ENCODE assay signal across 25 cellular contexts in genomic region chr5:155056644-155057269, GRCh38. TPM values are rescaled to one million over a fixed set of nuclear protein-coding genes. Genes with fewer than 3 reads are reported as not detected.
DNase-seq lines count a peak whose midpoint lies in the region; ATAC-seq, FAIRE-seq and TF ChIP-seq lines count a peak whose summit lies in the region.
"Had no signal": no experiment of that assay in that cellular context is flagged by ENCODE, and none has a peak within 500 bp of the region (broad histone marks: within the 10 kb centered on the region; RNA-seq: fewer than 3 reads in every experiment).

No MANE protein-coding gene starts in this region.

- CTCF ChIA-PET in HEK293 (lab: Yijun Ruan, JAX) (interaction anchor here (1.0 kb wide), 1 partner anchor 61 kb away, joined by 4 read pairs; no protein-coding TSS in a partner anchor), K562 (lab: Yijun Ruan, JAX; ENCODE audit: low intra/inter-chr PET ratio) (no interaction called here)

- H2AFZ ChIP-seq in GM23338: 0 out of 2 replicates have a peak overlapping the region, but pooled peaks have one; percentile 23
- H2AFZ ChIP-seq in K562 (ENCODE audit: low read depth, low read length): no peak overlapping the region

- H3K4me3 ChIP-seq in GM23338: no peak overlapping the region
- no peak overlapping the region for H3K4me3 ChIP-seq in HEK293 (ENCODE audit: low read depth, low read length)
- no peak overlapping the region for H3K4me3 ChIP-seq in K562
- H3K4me3 ChIP-seq: GM12878, HAP-1 had no signal

- H3K27ac Mint-ChIP-seq in GM23338: no peak overlapping the region
- no peak overlapping the region for H3K27ac Mint-ChIP-seq in nephron progenitor cell
- H3K27ac Mint-ChIP-seq: CD8-positive, alpha-beta memory T cell; HFFc6 had no signal

- 0 out of 3 replicates have a peak, but pooled peaks cover 3% of the 10 kb centered on the region for H3K9me3 Mint-ChIP-seq in GM23338
- peaks cover 11% of the 10 kb centered on the region for H3K9me3 Mint-ChIP-seq in nephron progenitor cell
- H3K9me3 Mint-ChIP-seq: HFFc6 had no signal

- no peaks in the 10 kb centered on the region for H3K9me3 ChIP-seq in HEK293 (ENCODE audit: control insufficient read depth, insufficient read depth, low read depth, low read length)
- H3K9me3 ChIP-seq in K562 (replicated peaks; ENCODE audit: control insufficient read depth, insufficient read depth, low read depth, low read length): no peaks in the 10 kb centered on the region
- H3K9me3 ChIP-seq: BE2C, HAP-1 had no signal

- TF ChIP-seq POLR2A in K562 (conservative IDR thresholded peaks at IDR 0.05): no peak

- no peak for TF ChIP-seq EP300 in K562 (IDR thresholded peaks at IDR 0.05; ENCODE audit: low read length)

- 0 out of 2 replicates have a peak, but pooled peaks cover 4% of the 10 kb centered on the region for H3K9me2 ChIP-seq in GM23338 (ENCODE audit: insufficient read depth)

- no peak overlapping the region for H3K27ac ChIP-seq in GM23338 (ENCODE audit: low read depth)
- H3K27ac ChIP-seq in HEK293 (ENCODE audit: extremely low read depth, low read depth, low read length): no peak overlapping the region
- no peak overlapping the region for H3K27ac ChIP-seq in K562 (ENCODE audit: extremely low read depth, low read depth, low read length)

- WGBS in K562 (ENCODE audit: insufficient coverage, low coverage, missing lambda C conversion rate): 0% methylated on average over 8 of the region's 8 CpGs

- H3K27me3 Mint-ChIP-seq in GM23338 (ENCODE audit: insufficient read depth, low read depth, poor library complexity) (no peaks in the 10 kb centered on the region), nephron progenitor cell (ENCODE audit: low read depth, poor library complexity) (peaks cover 75% of the 10 kb centered on the region)
- H3K27me3 Mint-ChIP-seq: CD4-positive, CD25-positive, alpha-beta regulatory T cell had no signal

- ATAC-seq in GM23338 (no peak), K562 (no peak), GM18873 (IDR thresholded peaks at IDR 0.05; ENCODE audit: low FRiP score, unreplicated experiment) (no peak), GM18519 (IDR thresholded peaks at IDR 0.05; ENCODE audit: low FRiP score, unreplicated experiment) (no peak)
- ATAC-seq: GM12878 had no signal

- H4K20me1 ChIP-seq in GM23338 (replicated peaks; ENCODE audit: insufficient read depth) (no peaks in the 10 kb centered on the region), K562 (replicated peaks; ENCODE audit: control insufficient read depth, insufficient read depth, low read length) (no peaks in the 10 kb centered on the region)

- no peaks in the 10 kb centered on the region for H3K36me3 Mint-ChIP-seq in GM23338 (ENCODE audit: low read depth)
- no peaks in the 10 kb centered on the region for H3K36me3 Mint-ChIP-seq in nephron progenitor cell (ENCODE audit: low read depth)
- H3K36me3 Mint-ChIP-seq: CD4-positive, CD25-positive, alpha-beta regulatory T cell; CD8-positive, alpha-beta memory T cell had no signal

- no peak for DNase-seq in GM23338 (ENCODE audit: low spot score)
- DNase-seq in K562 (ENCODE audit: extremely low read depth in 1 of 4, low spot score in 3 of 4): no peak
- peak; percentile 19 for DNase-seq in nephron progenitor cell
- DNase-seq in NCI-H2029 treated with DMSO at 0.1 percent for 48 hours (lab: John Stamatoyannopoulos, UW): no peak
- DNase-seq: ACHN; BE2C; C1 segment of cervical spinal cord; CD4-positive, CD25-positive, alpha-beta regulatory T cell; CD8-positive, alpha-beta memory T cell; COR-L47; DMS 273 treated with DMSO at 0.1 percent for 48 hours; DMS53; DND-41; EL; GOT3; HFFc6; IMR-90; KBM-7 had no signal

- in situ Hi-C loops in K562 (cut with MboI): no loop called here

- H3F3A ChIP-seq in GM23338 (replicated peaks; ENCODE audit: low read depth): no peaks in the 10 kb centered on the region

- intact Hi-C loops in K562 (cut with micrococcal nuclease): no loop called here

- H3K9ac ChIP-seq in K562 (ENCODE audit: insufficient read depth in 1 of 2, low read depth in 2 of 2, low read length in 2 of 2): no peak overlapping the region

- H3K79me2 ChIP-seq in GM23338 (replicated peaks; ENCODE audit: insufficient read depth) (no peaks in the 10 kb centered on the region), K562 (ENCODE audit: control insufficient read depth, insufficient read depth, low read length) (no peaks in the 10 kb centered on the region)

- H3K27me3 ChIP-seq in GM23338 (ENCODE audit: insufficient read depth) (no peaks in the 10 kb centered on the region), K562 (ENCODE audit: control insufficient read depth in 2 of 2, insufficient read depth in 2 of 2, low read length in 2 of 2) (peaks cover 0 to 2% of the 10 kb centered on the region in 2 experiments; a peak in 1 of 5 replicates)
- H3K27me3 ChIP-seq: BE2C had no signal

- H3K9me1 ChIP-seq in K562 (ENCODE audit: control insufficient read depth, insufficient read depth, low read length): no peaks in the 10 kb centered on the region

- POLR2A ChIA-PET in HEK293 (lab: Yijun Ruan, JAX) (no interaction called here), K562 (lab: Yijun Ruan, JAX) (no interaction called here)

- TF ChIP-seq RAD21 in K562 (CRISPR knock-in tag; conservative IDR thresholded peaks at IDR 0.05 in 1 of 2, IDR thresholded peaks at IDR 0.05 in 1 of 2): no peak

- BruUV-seq in K562 (replicated peaks; lab: Mats Ljungman, UMichigan): no TSS peak

- H3K4me1 ChIP-seq in GM23338 (ENCODE audit: insufficient read depth) (peaks cover 24% of the 10 kb centered on the region), HEK293 (ENCODE audit: control insufficient read depth, insufficient read depth, low read length) (peaks cover 14% of the 10 kb centered on the region), K562 (replicated peaks in 1 of 2; ENCODE audit: control insufficient read depth in 2 of 2, insufficient read depth in 2 of 2, low read length in 2 of 2) (no peaks in the 10 kb centered on the region)
- H3K4me1 ChIP-seq: BE2C, HAP-1 had no signal

- H3K4me3 Mint-ChIP-seq in GM23338: no peak overlapping the region
- H3K4me3 Mint-ChIP-seq in nephron progenitor cell: no peak overlapping the region
- H3K4me3 Mint-ChIP-seq: CD4-positive, CD25-positive, alpha-beta regulatory T cell; CD8-positive, alpha-beta memory T cell; HFFc6 had no signal

- H3K36me3 ChIP-seq in GM23338 (ENCODE audit: insufficient read depth): no peaks in the 10 kb centered on the region
- no peaks in the 10 kb centered on the region for H3K36me3 ChIP-seq in HEK293 (ENCODE audit: control insufficient read depth in 2 of 2, insufficient read depth in 1 of 2, low read length in 2 of 2)
- no peaks in the 10 kb centered on the region for H3K36me3 ChIP-seq in K562 (ENCODE audit: control insufficient read depth, insufficient read depth, low read length)
- H3K36me3 ChIP-seq: BE2C, HAP-1 had no signal

- peaks cover 23% of the 10 kb centered on the region for H3K4me1 Mint-ChIP-seq in GM23338
- peaks cover 44% of the 10 kb centered on the region for H3K4me1 Mint-ChIP-seq in nephron progenitor cell
- H3K4me1 Mint-ChIP-seq: CD4-positive, CD25-positive, alpha-beta regulatory T cell; CD8-positive, alpha-beta memory T cell had no signal

- no peak for FAIRE-seq in K562 (lab: Jason Lieb, UNC)
- FAIRE-seq: A204.1, GM12878, HTR-8/SVneo had no signal

- TF ChIP-seq CTCF in GM23338 (conservative IDR thresholded peaks at IDR 0.05; ENCODE audit: low read depth in 2 of 2) (no peak), HEK293 (tag by site-specific recombination; IDR thresholded peaks at IDR 0.05) (no peak), K562 (IDR thresholded peaks at IDR 0.05 in 2 of 3, conservative IDR thresholded peaks at IDR 0.05 in 1 of 3; ENCODE audit: insufficient read depth in 2 of 3, low read depth in 1 of 3, low read length in 3 of 3) (no peak), nephron progenitor cell (IDR thresholded peaks at IDR 0.05) (no peak)

- H3K4me2 ChIP-seq in GM23338 (no peak overlapping the region), K562 (ENCODE audit: insufficient read depth, low read length) (no peak overlapping the region)

TF ChIP-seq in GM23338, 12 proteins besides CTCF, POLR2A, EP300 and RAD21 (continues in another document):
- no peak for TF ChIP-seq ZNF331 (CRISPR knock-in tag; IDR thresholded peaks at IDR 0.05; ENCODE audit: low read depth)
- no peak for TF ChIP-seq STAT1 (IDR thresholded peaks at IDR 0.05; ENCODE audit: unreplicated experiment)

TF ChIP-seq in HEK293, 187 proteins besides CTCF, POLR2A, EP300 and RAD21 (continues in another document):
- TF ChIP-seq ZBTB48 (tag by site-specific recombination; IDR thresholded peaks at IDR 0.05): no peak
- peak; percentile 94 for TF ChIP-seq ZNF341 (tag by site-specific recombination; IDR thresholded peaks at IDR 0.05; ENCODE audit: low read depth)

TF ChIP-seq in K562, 482 proteins besides CTCF, POLR2A, EP300 and RAD21 (continues in another document):
- TF ChIP-seq MEIS2 (IDR thresholded peaks at IDR 0.05; ENCODE audit: partially characterized antibody): peak; percentile 69

RNA-seq across cellular contexts. Expression of gene KIF4B, which starts 43.2 kb away (rescaled TPM):
- 0.04 TPM in 1 of 2 replicates, not detected in the other for total RNA-seq in GM23338 (2014; rRNA removed; shearing (Covaris generic))
- polyA plus RNA-seq in GM23338 (2016; fragmentation: Nextera tagmentation; extraction: Ambion mirVana): 0.07 TPM in 1 of 2 replicates, not detected in the other
- total RNA-seq in K562 (2011; cell fraction: chromatin; rRNA removed; ENCODE audit: low replicate concordance): 0.09 and 0.46 TPM in 2 replicates
- 0.13 TPM in 1 of 2 replicates, not detected in the other for total RNA-seq in K562 (2011; cell fraction: nucleolus; rRNA removed)
- total RNA-seq in K562 (2011; cell fraction: nucleoplasm; rRNA removed): 0.07 TPM in 1 of 2 replicates, not detected in the other
- total RNA-seq in K562 (2014; rRNA removed): 0.04 and 0.05 TPM in 2 replicates
- 0.06 and 0.07 TPM in 2 replicates for total RNA-seq in K562 (2014; rRNA removed; fragmentation: Illumina TruSeq; extraction: Trizol)
- total RNA-seq in K562 (2015; rRNA removed; fragmentation: Illumina TruSeq; extraction: Trizol): 0.07 and 0.08 TPM in 2 replicates
- total RNA-seq in K562 (2021): 0.07 TPM in 1 of 2 replicates, not detected in the other
- polyA plus RNA-seq in K562 (2011; rRNA removed): 0.06 and 0.07 TPM in 2 replicates
- polyA plus RNA-seq in K562 (2011; cell fraction: cytosol; rRNA removed): not detected in 2 replicates
- 0.04 TPM in 1 of 2 replicates, not detected in the other for polyA plus RNA-seq in K562 (2011; cell fraction: nucleus; rRNA removed)
- 0.04 and 0.05 TPM in 2 replicates for polyA plus RNA-seq in K562 (2012)
- polyA plus RNA-seq in K562 (2014; fragmentation: Illumina TruSeq; extraction: Trizol): 0.03 and 0.09 TPM in 2 replicates
- polyA plus RNA-seq in K562 (2014; fragmentation: Nextera tagmentation; extraction: Ambion mirVana): under 1 TPM in 1 of 2 experiments, not detected in 1; 0.01 TPM
- not detected in 2 replicates for polyA plus RNA-seq in K562 (2014; rRNA removed)
- 0.11 and 0.15 TPM in 2 replicates for polyA minus RNA-seq in K562 (2011; rRNA and poly(A)+ RNA removed)
- polyA minus RNA-seq in K562 (2011; cell fraction: cytosol; rRNA and poly(A)+ RNA removed): not detected in 2 replicates
- polyA minus RNA-seq in K562 (2011; cell fraction: nucleus; rRNA and poly(A)+ RNA removed): 0.13 TPM in 1 of 2 replicates, not detected in the other
- total RNA-seq: CD4-positive, CD25-positive, alpha-beta regulatory T cell had no signal
- polyA plus RNA-seq: CD4-positive, CD25-positive, alpha-beta regulatory T cell; CD8-positive, alpha-beta memory T cell had no signal
